Comparison of ENCODE assay signal across 1 cellular context in the genomic region with DNA sequence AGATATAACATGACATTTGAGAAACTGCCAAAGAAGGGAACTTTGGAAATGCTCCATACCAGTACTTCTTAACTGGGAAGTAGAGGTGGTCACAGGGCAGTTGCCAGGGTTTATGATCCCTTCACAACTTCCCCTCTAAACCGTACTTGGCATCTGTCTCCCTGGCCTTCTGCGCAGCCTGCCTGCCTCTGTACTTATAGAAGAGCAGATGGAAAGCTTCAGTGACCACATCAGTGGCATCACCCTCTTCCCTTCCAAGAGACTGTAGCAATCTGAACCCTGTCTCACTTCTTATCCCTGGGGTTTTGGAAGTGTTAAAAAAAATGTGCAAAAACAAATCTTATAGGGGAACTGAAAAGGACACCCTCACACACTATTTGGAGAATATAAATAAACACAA.
TF ChIP-seq lines count a peak whose summit lies in the region.

No MANE protein-coding gene starts in this region.

TF ChIP-seq in GM23338, 12 proteins besides CTCF, POLR2A, EP300 and RAD21 (continued from another document):
- TF ChIP-seq, protein P1, sequence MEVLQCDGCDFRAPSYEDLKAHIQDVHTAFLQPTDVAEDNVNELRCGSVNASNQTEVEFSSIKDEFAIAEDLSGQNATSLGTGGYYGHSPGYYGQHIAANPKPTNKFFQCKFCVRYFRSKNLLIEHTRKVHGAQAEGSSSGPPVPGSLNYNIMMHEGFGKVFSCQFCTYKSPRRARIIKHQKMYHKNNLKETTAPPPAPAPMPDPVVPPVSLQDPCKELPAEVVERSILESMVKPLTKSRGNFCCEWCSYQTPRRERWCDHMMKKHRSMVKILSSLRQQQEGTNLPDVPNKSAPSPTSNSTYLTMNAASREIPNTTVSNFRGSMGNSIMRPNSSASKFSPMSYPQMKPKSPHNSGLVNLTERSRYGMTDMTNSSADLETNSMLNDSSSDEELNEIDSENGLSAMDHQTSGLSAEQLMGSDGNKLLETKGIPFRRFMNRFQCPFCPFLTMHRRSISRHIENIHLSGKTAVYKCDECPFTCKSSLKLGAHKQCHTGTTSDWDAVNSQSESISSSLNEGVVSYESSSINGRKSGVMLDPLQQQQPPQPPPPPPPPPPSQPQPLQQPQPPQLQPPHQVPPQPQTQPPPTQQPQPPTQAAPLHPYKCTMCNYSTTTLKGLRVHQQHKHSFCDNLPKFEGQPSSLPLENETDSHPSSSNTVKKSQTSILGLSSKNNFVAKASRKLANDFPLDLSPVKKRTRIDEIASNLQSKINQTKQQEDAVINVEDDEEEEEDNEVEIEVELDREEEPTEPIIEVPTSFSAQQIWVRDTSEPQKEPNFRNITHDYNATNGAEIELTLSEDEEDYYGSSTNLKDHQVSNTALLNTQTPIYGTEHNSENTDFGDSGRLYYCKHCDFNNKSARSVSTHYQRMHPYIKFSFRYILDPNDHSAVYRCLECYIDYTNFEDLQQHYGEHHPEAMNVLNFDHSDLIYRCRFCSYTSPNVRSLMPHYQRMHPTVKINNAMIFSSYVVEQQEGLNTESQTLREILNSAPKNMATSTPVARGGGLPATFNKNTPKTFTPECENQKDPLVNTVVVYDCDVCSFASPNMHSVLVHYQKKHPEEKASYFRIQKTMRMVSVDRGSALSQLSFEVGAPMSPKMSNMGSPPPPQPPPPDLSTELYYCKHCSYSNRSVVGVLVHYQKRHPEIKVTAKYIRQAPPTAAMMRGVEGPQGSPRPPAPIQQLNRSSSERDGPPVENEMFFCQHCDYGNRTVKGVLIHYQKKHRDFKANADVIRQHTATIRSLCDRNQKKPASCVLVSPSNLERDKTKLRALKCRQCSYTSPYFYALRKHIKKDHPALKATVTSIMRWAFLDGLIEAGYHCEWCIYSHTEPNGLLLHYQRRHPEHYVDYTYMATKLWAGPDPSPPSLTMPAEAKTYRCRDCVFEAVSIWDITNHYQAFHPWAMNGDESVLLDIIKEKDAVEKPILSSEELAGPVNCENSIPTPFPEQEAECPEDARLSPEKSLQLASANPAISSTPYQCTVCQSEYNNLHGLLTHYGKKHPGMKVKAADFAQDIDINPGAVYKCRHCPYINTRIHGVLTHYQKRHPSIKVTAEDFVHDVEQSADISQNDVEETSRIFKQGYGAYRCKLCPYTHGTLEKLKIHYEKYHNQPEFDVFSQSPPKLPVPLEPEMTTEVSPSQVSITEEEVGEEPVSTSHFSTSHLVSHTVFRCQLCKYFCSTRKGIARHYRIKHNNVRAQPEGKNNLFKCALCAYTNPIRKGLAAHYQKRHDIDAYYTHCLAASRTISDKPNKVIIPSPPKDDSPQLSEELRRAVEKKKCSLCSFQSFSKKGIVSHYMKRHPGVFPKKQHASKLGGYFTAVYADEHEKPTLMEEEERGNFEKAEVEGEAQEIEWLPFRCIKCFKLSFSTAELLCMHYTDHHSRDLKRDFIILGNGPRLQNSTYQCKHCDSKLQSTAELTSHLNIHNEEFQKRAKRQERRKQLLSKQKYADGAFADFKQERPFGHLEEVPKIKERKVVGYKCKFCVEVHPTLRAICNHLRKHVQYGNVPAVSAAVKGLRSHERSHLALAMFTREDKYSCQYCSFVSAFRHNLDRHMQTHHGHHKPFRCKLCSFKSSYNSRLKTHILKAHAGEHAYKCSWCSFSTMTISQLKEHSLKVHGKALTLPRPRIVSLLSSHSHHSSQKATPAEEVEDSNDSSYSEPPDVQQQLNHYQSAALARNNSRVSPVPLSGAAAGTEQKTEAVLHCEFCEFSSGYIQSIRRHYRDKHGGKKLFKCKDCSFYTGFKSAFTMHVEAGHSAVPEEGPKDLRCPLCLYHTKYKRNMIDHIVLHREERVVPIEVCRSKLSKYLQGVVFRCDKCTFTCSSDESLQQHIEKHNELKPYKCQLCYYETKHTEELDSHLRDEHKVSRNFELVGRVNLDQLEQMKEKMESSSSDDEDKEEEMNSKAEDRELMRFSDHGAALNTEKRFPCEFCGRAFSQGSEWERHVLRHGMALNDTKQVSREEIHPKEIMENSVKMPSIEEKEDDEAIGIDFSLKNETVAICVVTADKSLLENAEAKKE (CRISPR knock-in tag; IDR thresholded peaks at IDR 0.05) = no peak
